ENCODE assay signal across 1 cellular context in the genomic region with DNA sequence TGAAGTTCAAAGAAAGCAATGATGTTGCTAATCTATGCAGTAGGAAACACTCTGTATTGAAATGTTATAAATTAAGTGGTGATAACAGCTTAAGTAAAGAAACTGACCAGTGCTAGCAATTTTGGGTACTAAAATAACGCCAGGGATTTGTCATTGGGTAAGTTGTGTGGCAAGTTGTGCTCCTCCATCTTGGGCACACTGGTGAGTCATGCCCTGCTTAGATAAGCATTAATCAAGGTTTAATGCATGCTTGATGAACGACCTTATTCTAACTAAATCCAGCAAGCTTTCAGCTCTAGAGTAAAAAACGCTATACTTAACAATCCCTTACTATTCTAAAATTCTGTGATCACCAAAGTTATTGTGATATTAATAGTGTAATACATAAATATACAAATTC.
A peak's percentile ranks its signal among the peaks of the same experiment; 100 is the strongest.
TF ChIP-seq lines count a peak whose summit lies in the region.

No MANE protein-coding gene starts in this region.

TF ChIP-seq in IMR-90, 13 proteins besides CTCF, POLR2A, EP300 and RAD21 (continued from another document):
- TF ChIP-seq, protein P1, sequence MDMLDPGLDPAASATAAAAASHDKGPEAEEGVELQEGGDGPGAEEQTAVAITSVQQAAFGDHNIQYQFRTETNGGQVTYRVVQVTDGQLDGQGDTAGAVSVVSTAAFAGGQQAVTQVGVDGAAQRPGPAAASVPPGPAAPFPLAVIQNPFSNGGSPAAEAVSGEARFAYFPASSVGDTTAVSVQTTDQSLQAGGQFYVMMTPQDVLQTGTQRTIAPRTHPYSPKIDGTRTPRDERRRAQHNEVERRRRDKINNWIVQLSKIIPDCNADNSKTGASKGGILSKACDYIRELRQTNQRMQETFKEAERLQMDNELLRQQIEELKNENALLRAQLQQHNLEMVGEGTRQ (IDR thresholded peaks at IDR 0.05; ENCODE audit: low read depth, low read length), result no peak
- TF ChIP-seq, protein P2, sequence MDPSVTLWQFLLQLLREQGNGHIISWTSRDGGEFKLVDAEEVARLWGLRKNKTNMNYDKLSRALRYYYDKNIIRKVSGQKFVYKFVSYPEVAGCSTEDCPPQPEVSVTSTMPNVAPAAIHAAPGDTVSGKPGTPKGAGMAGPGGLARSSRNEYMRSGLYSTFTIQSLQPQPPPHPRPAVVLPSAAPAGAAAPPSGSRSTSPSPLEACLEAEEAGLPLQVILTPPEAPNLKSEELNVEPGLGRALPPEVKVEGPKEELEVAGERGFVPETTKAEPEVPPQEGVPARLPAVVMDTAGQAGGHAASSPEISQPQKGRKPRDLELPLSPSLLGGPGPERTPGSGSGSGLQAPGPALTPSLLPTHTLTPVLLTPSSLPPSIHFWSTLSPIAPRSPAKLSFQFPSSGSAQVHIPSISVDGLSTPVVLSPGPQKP (IDR thresholded peaks at IDR 0.05; ENCODE audit: borderline replicate concordance, low read depth, low read length), result no peak
- TF ChIP-seq CHD1 (IDR thresholded peaks at IDR 0.05; ENCODE audit: low read depth, low read length) (no peak), NFE2L2 (IDR thresholded peaks at IDR 0.05; ENCODE audit: low read depth, low read length) (no peak), MAFK (IDR thresholded peaks at IDR 0.05; ENCODE audit: low read depth, low read length) (no peak), SMC3 (IDR thresholded peaks at IDR 0.05; ENCODE audit: low read depth, low read length) (no peak), BHLHE40 (IDR thresholded peaks at IDR 0.05; ENCODE audit: low read depth, low read length) (no peak), RFX5 (IDR thresholded peaks at IDR 0.05; ENCODE audit: low read depth, low read length) (no peak), FOS (IDR thresholded peaks at IDR 0.05; ENCODE audit: low read depth, low read length) (peak; percentile 36; the same call in 1 of the 2 replicates)
